ENCODE assay signal across 19 cellular contexts in genomic region chr13:78045916-78046315, GRCh38.
DNase-seq lines count a peak whose midpoint lies in the region; ATAC-seq, FAIRE-seq and TF ChIP-seq lines count a peak whose summit lies in the region.
"Had no signal": no experiment of that assay in that cellular context is flagged by ENCODE, and none has a peak within 500 bp of the region (broad histone marks: within the 10 kb centered on the region; RNA-seq: fewer than 3 reads in every experiment).

No MANE protein-coding gene starts in this region.

- TF ChIP-seq CTCF in GM12878 (IDR thresholded peaks at IDR 0.05 in 2 of 3, conservative IDR thresholded peaks at IDR 0.05 in 1 of 3; ENCODE audit: control insufficient read depth in 2 of 3, extremely low read depth in 1 of 3, insufficient read depth in 1 of 3, low read depth in 3 of 3, low read length in 3 of 3), result no peak

- no peaks in the 10 kb centered on the region for H3K36me3 ChIP-seq in GM12878 (ENCODE audit: control insufficient read depth in 2 of 2, insufficient read depth in 2 of 2, low read length in 1 of 2)
- no peaks in the 10 kb centered on the region for H3K36me3 ChIP-seq in naive thymus-derived CD4-positive, alpha-beta T cell (ENCODE audit: control insufficient read depth in 2 of 3, insufficient read depth in 3 of 3, low read length in 3 of 3)
- H3K36me3 ChIP-seq: prostate gland had no signal

- TF ChIP-seq EP300 in GM12878 (IDR thresholded peaks at IDR 0.05; ENCODE audit: borderline replicate concordance in 1 of 2, control insufficient read depth in 1 of 2, low read depth in 2 of 2, low read length in 2 of 2), result no peak

- H4K20me1 ChIP-seq in GM12878 (ENCODE audit: control insufficient read depth, insufficient read depth), result no peaks in the 10 kb centered on the region

- no peak overlapping the region for H3K4me3 Mint-ChIP-seq in naive thymus-derived CD4-positive, alpha-beta T cell
- H3K4me3 Mint-ChIP-seq: B cell; stimulated activated naive CD8-positive, alpha-beta T cell treated with anti-CD3 and anti-CD28 coated beads, Interleukin-15, amount 100 ng/mL, for 72 hours had no signal

- no peak overlapping the region for H3K27ac ChIP-seq in GM12878 (ENCODE audit: control insufficient read depth, insufficient read depth)
- no peak overlapping the region for H3K27ac ChIP-seq in naive thymus-derived CD4-positive, alpha-beta T cell (ENCODE audit: low read depth, low read length)
- H3K27ac ChIP-seq: body of pancreas, KMS-11, prostate gland had no signal

- H3K4me2 ChIP-seq in GM12878 (ENCODE audit: control insufficient read depth, insufficient read depth), result no peak overlapping the region
- H3K4me2 ChIP-seq: KMS-11 had no signal

- RAD21 ChIA-PET in GM12878 (lab: Charles Lee; ENCODE audit: unreplicated experiment), result no interaction called here

- no peak overlapping the region for H3K9ac ChIP-seq in GM12878 (ENCODE audit: control insufficient read depth, insufficient read depth, low read length)
- H3K9ac ChIP-seq: KMS-11 had no signal

- no peak for DNase-seq in GM12878 (ENCODE audit: low read depth, low spot score)
- DNase-seq in H4 (ENCODE audit: low spot score), result no peak
- no peak for DNase-seq in NCI-H2081 treated with DMSO at 0.1 percent for 48 hours (lab: John Stamatoyannopoulos, UW)
- DNase-seq in naive thymus-derived CD4-positive, alpha-beta T cell, result no peak
- DNase-seq: body of pancreas; DND-41; hippocampal formation; NCI-H2029 treated with DMSO at 0.1 percent for 48 hours; stimulated activated CD4-positive, alpha-beta T cell treated with anti-CD3 and anti-CD28 coated beads, Interleukin-4, amount 100 ng/mL, for 1 hour; stimulated activated naive CD8-positive, alpha-beta T cell treated with anti-CD3 and anti-CD28 coated beads, Interleukin-15, amount 100 ng/mL, for 72 hours had no signal

- in situ Hi-C loops in GM12878 (cut with MboI), result no loop called here

- CTCF ChIA-PET in GM12878 (lab: Yijun Ruan, JAX), result no interaction called here
- CTCF ChIA-PET in naive thymus-derived CD4-positive, alpha-beta T cell (lab: Charles Lee), result no interaction called here

- TF ChIP-seq POLR2A in GM12878 (IDR thresholded peaks at IDR 0.05; ENCODE audit: low read depth, low read length), result no peak

- ATAC-seq in GM18858 (IDR thresholded peaks at IDR 0.05; ENCODE audit: unreplicated experiment) (peak; percentile 15), GM21390 (IDR thresholded peaks at IDR 0.05; ENCODE audit: unreplicated experiment) (peak; percentile 8), HG02943 (IDR thresholded peaks at IDR 0.05; ENCODE audit: low read depth, unreplicated experiment) (peak; percentile 37), GM12878 (peak; percentile 16), HG03095 (IDR thresholded peaks at IDR 0.05; ENCODE audit: unreplicated experiment) (no peak)
- no peak for ATAC-seq in naive thymus-derived CD4-positive, alpha-beta T cell
- ATAC-seq: body of pancreas; stimulated activated naive CD8-positive, alpha-beta T cell treated with anti-CD3 and anti-CD28 coated beads, Interleukin-15, amount 100 ng/mL, for 72 hours had no signal

- peaks cover 0 to 16% (median 15%) of the 10 kb centered on the region in 5 donors for H3K27me3 Mint-ChIP-seq in naive thymus-derived CD4-positive, alpha-beta T cell

- H3K27me3 ChIP-seq in GM12878 (replicated peaks in 1 of 2; ENCODE audit: control insufficient read depth in 2 of 2, insufficient read depth in 2 of 2, low read length in 1 of 2), result no peaks in the 10 kb centered on the region
- no peaks in the 10 kb centered on the region for H3K27me3 ChIP-seq in naive thymus-derived CD4-positive, alpha-beta T cell (ENCODE audit: control insufficient read depth in 2 of 2, insufficient read depth in 2 of 2, low read length in 2 of 2)
- H3K27me3 ChIP-seq: body of pancreas had no signal

- no peak overlapping the region for H3K4me3 ChIP-seq in GM12878
- H3K4me3 ChIP-seq in naive thymus-derived CD4-positive, alpha-beta T cell (ENCODE audit: low read length), result no peak overlapping the region
- H3K4me3 ChIP-seq: body of pancreas, prostate gland had no signal

- no peak for FAIRE-seq in GM12878 (lab: Jason Lieb, UNC)
- FAIRE-seq: endometrium had no signal

- H3K4me1 Mint-ChIP-seq in naive thymus-derived CD4-positive, alpha-beta T cell, result no peaks in the 10 kb centered on the region
- H3K4me1 Mint-ChIP-seq: B cell; stimulated activated naive CD8-positive, alpha-beta T cell treated with anti-CD3 and anti-CD28 coated beads, Interleukin-15, amount 100 ng/mL, for 72 hours had no signal

- no peaks in the 10 kb centered on the region for H3K36me3 Mint-ChIP-seq in naive thymus-derived CD4-positive, alpha-beta T cell

- TF ChIP-seq RAD21 in GM12878 (IDR thresholded peaks at IDR 0.05; ENCODE audit: insufficient read depth, low read depth, low read length), result no peak

- SMC1A ChIA-PET in GM12878 (lab: Charles Lee; ENCODE audit: uncharacterized antibody, unreplicated experiment), result no interaction called here

- no peaks in the 10 kb centered on the region for H3K9me3 ChIP-seq in GM12878 (replicated peaks; ENCODE audit: control insufficient read depth, insufficient read depth, low read length)
- H3K9me3 ChIP-seq in naive thymus-derived CD4-positive, alpha-beta T cell (ENCODE audit: control insufficient read depth in 2 of 3, low read length in 3 of 3), result no peaks in the 10 kb centered on the region
- H3K9me3 ChIP-seq: body of pancreas, prostate gland had no signal

- peaks cover 0 to 4% (median 0%) of the 10 kb centered on the region in 11 donors for H3K9me3 Mint-ChIP-seq in naive thymus-derived CD4-positive, alpha-beta T cell
- H3K9me3 Mint-ChIP-seq: activated T-helper 2 cell treated with anti-CD3 and anti-CD28 coated beads, Interferon-gamma antibody, Interleukin-2, Interleukin-4, amounts not matched to agents 10 μg/mL and 5 μg/mL and 100 μg/mL, durations not matched to agents 14 hours and 24 hours and 36 hours; stimulated activated naive CD8-positive, alpha-beta T cell treated with anti-CD3 and anti-CD28 coated beads, Interleukin-15, amount 100 ng/mL, for 72 hours had no signal

- WGBS in GM12878 (ENCODE audit: insufficient coverage, insufficient replicate concordance, low lambda C conversion rate, missing lambda C conversion rate), result 18% methylated on average over 3 of the region's 3 CpGs

- no peaks in the 10 kb centered on the region for H3K4me1 ChIP-seq in GM12878 (ENCODE audit: control insufficient read depth, insufficient read depth, low read length)
- H3K4me1 ChIP-seq in naive thymus-derived CD4-positive, alpha-beta T cell (ENCODE audit: control insufficient read depth in 2 of 2, insufficient read depth in 2 of 2, low read length in 2 of 2), result no peaks in the 10 kb centered on the region
- H3K4me1 ChIP-seq: body of pancreas, prostate gland had no signal

- H2AFZ ChIP-seq in GM12878 (ENCODE audit: control insufficient read depth, low read depth, low read length), result no peak overlapping the region

- no peaks in the 10 kb centered on the region for H3K79me2 ChIP-seq in GM12878 (ENCODE audit: control insufficient read depth, insufficient read depth, low read length)

- no peak overlapping the region for H3K27ac Mint-ChIP-seq in naive thymus-derived CD4-positive, alpha-beta T cell
- H3K27ac Mint-ChIP-seq: activated T-helper 2 cell treated with anti-CD3 and anti-CD28 coated beads, Interferon-gamma antibody, Interleukin-2, Interleukin-4, amounts not matched to agents 10 μg/mL and 5 μg/mL and 100 μg/mL, durations not matched to agents 14 hours and 24 hours and 36 hours; B cell; stimulated activated naive CD8-positive, alpha-beta T cell treated with anti-CD3 and anti-CD28 coated beads, Interleukin-15, amount 100 ng/mL, for 72 hours had no signal

- no TSS peak for BruUV-seq in GM12878 (replicated peaks; lab: Mats Ljungman, UMichigan)

- intact Hi-C loops in GM12878 (cut with micrococcal nuclease; ENCODE audit: unreplicated experiment), result no loop called here
- intact Hi-C loops in naive thymus-derived CD4-positive, alpha-beta T cell (cut with micrococcal nuclease), result no loop called here

- POLR2A ChIA-PET in GM12878 (lab: Charles Lee), result no interaction called here
- POLR2A ChIA-PET in naive thymus-derived CD4-positive, alpha-beta T cell (lab: Charles Lee), result no interaction called here

TF ChIP-seq in GM12878, 131 proteins besides CTCF, POLR2A, EP300 and RAD21 (continues in another document):
- TF ChIP-seq, protein P1, sequence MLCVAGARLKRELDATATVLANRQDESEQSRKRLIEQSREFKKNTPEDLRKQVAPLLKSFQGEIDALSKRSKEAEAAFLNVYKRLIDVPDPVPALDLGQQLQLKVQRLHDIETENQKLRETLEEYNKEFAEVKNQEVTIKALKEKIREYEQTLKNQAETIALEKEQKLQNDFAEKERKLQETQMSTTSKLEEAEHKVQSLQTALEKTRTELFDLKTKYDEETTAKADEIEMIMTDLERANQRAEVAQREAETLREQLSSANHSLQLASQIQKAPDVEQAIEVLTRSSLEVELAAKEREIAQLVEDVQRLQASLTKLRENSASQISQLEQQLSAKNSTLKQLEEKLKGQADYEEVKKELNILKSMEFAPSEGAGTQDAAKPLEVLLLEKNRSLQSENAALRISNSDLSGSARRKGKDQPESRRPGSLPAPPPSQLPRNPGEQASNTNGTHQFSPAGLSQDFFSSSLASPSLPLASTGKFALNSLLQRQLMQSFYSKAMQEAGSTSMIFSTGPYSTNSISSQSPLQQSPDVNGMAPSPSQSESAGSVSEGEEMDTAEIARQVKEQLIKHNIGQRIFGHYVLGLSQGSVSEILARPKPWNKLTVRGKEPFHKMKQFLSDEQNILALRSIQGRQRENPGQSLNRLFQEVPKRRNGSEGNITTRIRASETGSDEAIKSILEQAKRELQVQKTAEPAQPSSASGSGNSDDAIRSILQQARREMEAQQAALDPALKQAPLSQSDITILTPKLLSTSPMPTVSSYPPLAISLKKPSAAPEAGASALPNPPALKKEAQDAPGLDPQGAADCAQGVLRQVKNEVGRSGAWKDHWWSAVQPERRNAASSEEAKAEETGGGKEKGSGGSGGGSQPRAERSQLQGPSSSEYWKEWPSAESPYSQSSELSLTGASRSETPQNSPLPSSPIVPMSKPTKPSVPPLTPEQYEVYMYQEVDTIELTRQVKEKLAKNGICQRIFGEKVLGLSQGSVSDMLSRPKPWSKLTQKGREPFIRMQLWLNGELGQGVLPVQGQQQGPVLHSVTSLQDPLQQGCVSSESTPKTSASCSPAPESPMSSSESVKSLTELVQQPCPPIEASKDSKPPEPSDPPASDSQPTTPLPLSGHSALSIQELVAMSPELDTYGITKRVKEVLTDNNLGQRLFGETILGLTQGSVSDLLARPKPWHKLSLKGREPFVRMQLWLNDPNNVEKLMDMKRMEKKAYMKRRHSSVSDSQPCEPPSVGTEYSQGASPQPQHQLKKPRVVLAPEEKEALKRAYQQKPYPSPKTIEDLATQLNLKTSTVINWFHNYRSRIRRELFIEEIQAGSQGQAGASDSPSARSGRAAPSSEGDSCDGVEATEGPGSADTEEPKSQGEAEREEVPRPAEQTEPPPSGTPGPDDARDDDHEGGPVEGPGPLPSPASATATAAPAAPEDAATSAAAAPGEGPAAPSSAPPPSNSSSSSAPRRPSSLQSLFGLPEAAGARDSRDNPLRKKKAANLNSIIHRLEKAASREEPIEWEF (IDR thresholded peaks at IDR 0.05; ENCODE audit: insufficient replicate concordance, low read depth, low read length), result no peak
- TF ChIP-seq NRF1 (conservative IDR thresholded peaks at IDR 0.05; ENCODE audit: low read depth, low read length) (no peak), CREM (IDR thresholded peaks at IDR 0.05; ENCODE audit: low read depth) (no peak), CBFB (IDR thresholded peaks at IDR 0.05; ENCODE audit: low read depth) (no peak)

Comparison
In these comparisons a context has a peak if more than half of its experiments do, and no peak if none do; other contexts are left out.
1. ATAC-seq: peak in GM18858 (single experiment), GM21390 (single experiment), HG02943 (single experiment) and GM12878 (single experiment); none in HG03095 (single experiment) and naive thymus-derived CD4-positive, alpha-beta T cell (single experiment).